8 cellular contexts compared by ENCODE assay signal in genomic region chr4:78954048-78954666, GRCh38. TPM values are rescaled to one million over a fixed set of nuclear protein-coding genes. Genes with fewer than 3 reads are reported as not detected.
DNase-seq lines count a peak whose midpoint lies in the region; ATAC-seq and TF ChIP-seq lines count a peak whose summit lies in the region.

No MANE protein-coding gene starts in this region.

- in situ Hi-C loops in GM13977 (cut with MboI; ENCODE audit: low pct_unique_long_range_greater_than_20kb, low sequenced_read_pairs, unreplicated experiment) (no loop called here), gastrocnemius medialis (cut with MboI; ENCODE audit: low sequenced_read_pairs in 4 of 4) (loop anchor here (10.0 to 25.0 kb wide), 3 partner anchors 621 to 1261 kb away; no protein-coding TSS in a partner anchor)

- no peaks in the 10 kb centered on the region for H3K4me1 ChIP-seq in A673 (ENCODE audit: insufficient read depth, low read length, poor library complexity, severe bottlenecking)
- no peaks in the 10 kb centered on the region for H3K4me1 ChIP-seq in esophagus squamous epithelium
- H3K4me1 ChIP-seq in upper lobe of right lung, result no peaks in the 10 kb centered on the region
- H3K4me1 ChIP-seq in gastrocnemius medialis, result no peaks in the 10 kb centered on the region

- CTCF ChIA-PET in A673 (lab: Charles Lee), result no interaction called here

- H3K9me3 ChIP-seq in A673 (ENCODE audit: low read depth, low read length, poor library complexity, severe bottlenecking) (no peaks in the 10 kb centered on the region), esophagus squamous epithelium (no peaks in the 10 kb centered on the region), upper lobe of right lung (no peaks in the 10 kb centered on the region), gastrocnemius medialis (no peaks in the 10 kb centered on the region)

- DNase-seq in A673 (ENCODE audit: low spot score), result peak; percentile 21
- DNase-seq in GM13977 (ENCODE audit: low spot score), result no peak
- DNase-seq in NCI-H526 treated with DMSO at 0.1 percent for 48 hours (lab: John Stamatoyannopoulos, UW), result peak; percentile 33
- no peak for DNase-seq in esophagus squamous epithelium (lab: John Stamatoyannopoulos, UW)
- DNase-seq in upper lobe of right lung, result no peak
- DNase-seq in gastrocnemius medialis, result no peak
- no peak for DNase-seq in nucleus accumbens (lab: John Stamatoyannopoulos, UW)
- DNase-seq in cerebellum (ENCODE audit: low spot score), result no peak

- WGBS in esophagus squamous epithelium, 2 donors, result 20 to 35% methylated on average over 7 of the region's 7 CpGs

- H3K27ac ChIP-seq in A673 (ENCODE audit: low read depth, low read length, poor library complexity, severe bottlenecking) (no peak overlapping the region), esophagus squamous epithelium (no peak overlapping the region), upper lobe of right lung (no peak overlapping the region), gastrocnemius medialis (no peak overlapping the region)

- no peak overlapping the region for H3K4me3 ChIP-seq in A673 (ENCODE audit: low read depth, low read length, poor library complexity, severe bottlenecking)
- H3K4me3 ChIP-seq in esophagus squamous epithelium, result no peak overlapping the region
- H3K4me3 ChIP-seq in upper lobe of right lung, result no peak overlapping the region
- H3K4me3 ChIP-seq in gastrocnemius medialis, result no peak overlapping the region

- no peak for TF ChIP-seq POLR2A in esophagus squamous epithelium (IDR thresholded peaks at IDR 0.05)
- TF ChIP-seq POLR2A in gastrocnemius medialis (IDR thresholded peaks at IDR 0.05), result no peak

- no TSS peak for BruUV-seq in A673 (replicated peaks; lab: Mats Ljungman, UMichigan)

- peak; percentile 47 for TF ChIP-seq CTCF in A673 (conservative IDR thresholded peaks at IDR 0.05; ENCODE audit: low read depth, low read length)
- peak; percentile 47 for TF ChIP-seq CTCF in GM13977 (IDR thresholded peaks at IDR 0.05; ENCODE audit: extremely low read depth, insufficient read depth, missing control alignments)
- peak in 4 of 6 experiments; percentile 13 to 33 (median 22) for TF ChIP-seq CTCF in esophagus squamous epithelium (IDR thresholded peaks at IDR 0.05)
- TF ChIP-seq CTCF in upper lobe of right lung (IDR thresholded peaks at IDR 0.05), result peak; percentile 32
- no peak for TF ChIP-seq CTCF in gastrocnemius medialis (IDR thresholded peaks at IDR 0.05 in 4 of 5, conservative IDR thresholded peaks at IDR 0.05 in 1 of 5)

- peak; percentile 27 for ATAC-seq in upper lobe of right lung
- no peak for ATAC-seq in gastrocnemius medialis

- intact Hi-C loops in A673 (cut with micrococcal nuclease; ENCODE audit: unreplicated experiment) (loop anchor here (5.0 kb wide), 2 partner anchors 623 to 1263 kb away; no protein-coding TSS in a partner anchor), esophagus squamous epithelium (cut with DNase I) (no loop called here), upper lobe of right lung (cut with DNase I) (no loop called here), gastrocnemius medialis (cut with DNase I; ENCODE audit: low total_unique reads) (loop anchor here (5.0 kb wide), 1 partner anchor 623 kb away; no protein-coding TSS in a partner anchor)

- no peaks in the 10 kb centered on the region for H3K27me3 ChIP-seq in A673 (replicated peaks; ENCODE audit: insufficient read depth, low read depth, low read length, poor library complexity)
- no peaks in the 10 kb centered on the region for H3K27me3 ChIP-seq in esophagus squamous epithelium
- H3K27me3 ChIP-seq in upper lobe of right lung, result no peaks in the 10 kb centered on the region
- no peaks in the 10 kb centered on the region for H3K27me3 ChIP-seq in gastrocnemius medialis

- H3K36me3 ChIP-seq in A673 (ENCODE audit: insufficient read depth, low read length, poor library complexity, severe bottlenecking), result no peaks in the 10 kb centered on the region
- no peaks in the 10 kb centered on the region for H3K36me3 ChIP-seq in esophagus squamous epithelium
- H3K36me3 ChIP-seq in upper lobe of right lung, result no peaks in the 10 kb centered on the region
- H3K36me3 ChIP-seq in gastrocnemius medialis, result no peaks in the 10 kb centered on the region

- POLR2A ChIA-PET in A673 (lab: Charles Lee; ENCODE audit: low non-redundant PET), result no interaction called here

RNA-seq across cellular contexts. Expression of gene PAQR3, which starts 14.9 kb away (rescaled TPM):
- total RNA-seq in A673 (2021), result 11.0 and 11.4 TPM in 2 replicates
- 10 to 100 TPM in 1 of 4 donors, 1 to 10 TPM in 3; 9.4 to 18.9 (median 9.7) TPM for total RNA-seq in esophagus squamous epithelium
- 9.8 TPM for total RNA-seq in upper lobe of right lung
- 10 to 100 TPM in 2 of 4 donors, 1 to 10 TPM in 2; 4.2 to 12.4 (median 10.6) TPM for total RNA-seq in gastrocnemius medialis
- total RNA-seq in cerebellum, result 62.5 TPM

Comparison
In these comparisons a context has a peak if more than half of its experiments do, and no peak if none do; other contexts are left out.
1. DNase-seq: peak in A673 (single experiment) and NCI-H526 treated with DMSO at 0.1 percent for 48 hours (single experiment); none in GM13977 (single experiment), esophagus squamous epithelium (single experiment), upper lobe of right lung (single experiment), gastrocnemius medialis (0 of 2), nucleus accumbens (0 of 56) and cerebellum (single experiment).
2. CTCF ChIP-seq: peak in A673 (single experiment), GM13977 (single experiment), esophagus squamous epithelium (4 of 6) and upper lobe of right lung (single experiment); none in gastrocnemius medialis (0 of 5).
3. intact Hi-C loops: an anchor here in A673 (5.0 kb wide) and gastrocnemius medialis (5.0 kb wide); none called in esophagus squamous epithelium and upper lobe of right lung.